In the genomic region with DNA sequence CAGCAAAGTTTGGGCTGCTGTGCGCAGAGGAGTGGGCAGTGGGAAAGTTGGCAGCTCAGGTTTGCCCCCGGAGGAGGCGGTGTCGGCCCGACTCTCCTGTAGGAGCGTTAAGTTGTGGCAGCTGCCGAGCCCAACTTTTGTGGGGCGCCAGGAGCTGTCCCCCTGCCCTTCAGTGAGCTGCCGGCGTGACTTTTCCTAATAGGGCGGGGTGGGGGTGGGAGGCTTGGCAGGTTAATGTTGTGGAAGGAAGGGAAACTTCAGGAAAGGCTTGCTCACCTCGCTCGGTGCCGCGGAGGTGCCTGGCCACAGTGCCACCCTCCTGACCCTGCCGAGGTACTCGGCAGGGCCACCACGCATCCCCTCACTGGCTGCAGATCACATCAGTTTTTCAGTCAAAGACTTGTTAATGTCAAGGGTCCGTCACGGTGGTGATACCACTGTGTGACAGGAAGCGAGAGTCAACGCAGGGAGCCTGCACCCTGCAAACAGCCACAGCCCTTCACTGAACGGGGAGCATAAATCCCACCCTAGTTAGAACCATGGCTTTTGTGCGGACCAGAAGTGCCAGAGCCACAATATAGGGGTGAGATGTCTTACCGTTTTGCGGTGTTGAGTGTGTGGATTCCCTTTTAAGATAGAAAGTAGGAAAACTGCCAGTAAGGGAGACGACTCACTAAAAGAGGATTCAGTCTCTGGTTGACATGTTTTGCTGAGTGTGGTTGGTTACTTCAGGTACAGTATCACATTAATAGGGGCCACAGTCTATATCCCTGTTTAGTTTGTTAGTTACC, we compare ENCODE assay signal across 8 cellular contexts. TPM values are rescaled to one million over a fixed set of nuclear protein-coding genes. Genes with fewer than 3 reads are reported as not detected.
DNase-seq lines count a peak whose midpoint lies in the region; ATAC-seq and TF ChIP-seq lines count a peak whose summit lies in the region.

No MANE protein-coding gene starts in this region.

- H3K27me3 Mint-ChIP-seq in CD8-positive, alpha-beta T cell (ENCODE audit: low read depth), result no peaks in the 10 kb centered on the region

- intact Hi-C loops in CD8-positive, alpha-beta T cell (cut with DNase I, micrococcal nuclease), result loop anchor here (1.0 to 10.0 kb wide), 9 partner anchors 25 to 1991 kb away; a partner anchor contains a TSS
- intact Hi-C loops in left colon (cut with DNase I, micrococcal nuclease), result no loop called here

- H3K4me3 Mint-ChIP-seq in CD8-positive, alpha-beta T cell, result peak overlapping the region; percentile 89

- H3K36me3 ChIP-seq in CD8-positive, alpha-beta T cell (ENCODE audit: insufficient read depth, low read length), result no peaks in the 10 kb centered on the region
- H3K36me3 ChIP-seq in WERI-Rb-1, result no peaks in the 10 kb centered on the region

- H3K27ac ChIP-seq in CD8-positive, alpha-beta T cell (ENCODE audit: low read depth, low read length), result peak overlapping the region; percentile 89
- peak overlapping the region; percentile 95 for H3K27ac ChIP-seq in WERI-Rb-1
- H3K27ac ChIP-seq in caudate nucleus (ENCODE audit: low read depth, low read length), result peak overlapping the region; percentile 99

- no peaks in the 10 kb centered on the region for H3K27me3 ChIP-seq in CD8-positive, alpha-beta T cell (ENCODE audit: insufficient read depth, low read length)
- H3K27me3 ChIP-seq in WERI-Rb-1 (ENCODE audit: insufficient read depth, low read depth, severe bottlenecking), result no peaks in the 10 kb centered on the region

- H3K4me1 ChIP-seq in CD8-positive, alpha-beta T cell (ENCODE audit: insufficient read depth, low read length), result peaks cover 59% of the 10 kb centered on the region

- peaks cover 34% of the 10 kb centered on the region for H3K36me3 Mint-ChIP-seq in CD8-positive, alpha-beta T cell

- peak overlapping the region; percentile 96 for H3K27ac Mint-ChIP-seq in CD8-positive, alpha-beta T cell

- peak; percentile 4 for ATAC-seq in CD8-positive, alpha-beta T cell
- ATAC-seq in GM19468 (IDR thresholded peaks at IDR 0.05; ENCODE audit: extremely low read depth, unreplicated experiment) (peak; percentile 15), left colon (peak; percentile 12)

- H3K9me3 ChIP-seq in CD8-positive, alpha-beta T cell (ENCODE audit: low read length), result no peaks in the 10 kb centered on the region
- no peaks in the 10 kb centered on the region for H3K9me3 ChIP-seq in WERI-Rb-1 (ENCODE audit: severe bottlenecking)

- no peak for TF ChIP-seq CTCF in CD8-positive, alpha-beta T cell (IDR thresholded peaks at IDR 0.05)
- TF ChIP-seq CTCF in WERI-Rb-1 (IDR thresholded peaks at IDR 0.05; ENCODE audit: low read depth, low read length), result peak; percentile 18; the same call in 1 of the 2 replicates

- POLR2A ChIA-PET in CD8-positive, alpha-beta T cell (lab: Charles Lee), result interaction anchor here (0.6 to 2.8 kb wide), 30 partner anchors 8 to 275 kb away, joined by 3 to 17 read pairs (median 4); a partner anchor contains a TSS

- peak overlapping the region; percentile 96 for H3K4me3 ChIP-seq in CD8-positive, alpha-beta T cell (ENCODE audit: low read depth, low read length)
- H3K4me3 ChIP-seq in WERI-Rb-1 (ENCODE audit: low read depth, low read length), result peak overlapping the region; percentile 99

- H3K9me3 Mint-ChIP-seq in CD8-positive, alpha-beta T cell, result no peaks in the 10 kb centered on the region

- peaks cover 69% of the 10 kb centered on the region for H3K4me1 Mint-ChIP-seq in CD8-positive, alpha-beta T cell (ENCODE audit: low read depth)

- CTCF ChIA-PET in CD8-positive, alpha-beta T cell (lab: Charles Lee), result interaction anchor here (1.2 to 2.0 kb wide), 8 partner anchors 9 to 72 kb away, joined by 3 to 9 read pairs (median 4); no protein-coding TSS in a partner anchor

- peak in 6 of 7 experiments; percentile 42 to 72 (median 56) for DNase-seq in CD8-positive, alpha-beta T cell
- DNase-seq in HT-29 (ENCODE audit: low spot score) (peak; percentile 45), WERI-Rb-1 (peak; percentile 38), caudate nucleus (lab: John Stamatoyannopoulos, UW) (peak in 42 of 61 donors; percentile 10 to 72 (median 43)), left colon (peak; percentile 42 to 62), NCI-H226 (no peak)
- peak; percentile 30 to 32 for DNase-seq in stimulated activated CD4-positive, alpha-beta T cell treated with anti-CD3 and anti-CD28 coated beads, Interleukin-2, amount 100 ng/mL, for 48 hours

RNA-seq across cellular contexts. Expression of a gene that starts 0.7 kb away (rescaled TPM):
- 10 to 100 TPM; 49.5 to 49.6 TPM for total RNA-seq in CD8-positive, alpha-beta T cell
- total RNA-seq in HT-29 (2014; rRNA removed; shearing (Covaris generic)), result 6.1 and 7.8 TPM in 2 replicates
- 10 to 100 TPM; 32.2 to 34.4 TPM for total RNA-seq in left colon

Comparison
In these comparisons a context has a peak if more than half of its experiments do, and no peak if none do; other contexts are left out.
1. intact Hi-C loops: an anchor here in CD8-positive, alpha-beta T cell (1.0 to 10.0 kb wide); none called in left colon.